Comparison of ENCODE assay signal across 8 cellular contexts in genomic region chr1:25204797-25205441, GRCh38. TPM values are rescaled to one million over a fixed set of nuclear protein-coding genes. Genes with fewer than 3 reads are reported as not detected.
DNase-seq lines count a peak whose midpoint lies in the region; ATAC-seq and TF ChIP-seq lines count a peak whose summit lies in the region.

No MANE protein-coding gene starts in this region.

- no peak overlapping the region for H3K9ac ChIP-seq in PC-3 (ENCODE audit: low read length)

- H3K27ac Mint-ChIP-seq in chondrocyte (ENCODE audit: unreplicated experiment) = no peak overlapping the region
- no peak overlapping the region for H3K27ac Mint-ChIP-seq in activated CD8-positive, alpha-beta memory T cell treated with anti-CD3 and anti-CD28 coated beads, Interleukin-2, amount 10 ng/mL, durations not matched to agents 7 days and 5 days

- H3K4me1 ChIP-seq in PC-3 (ENCODE audit: insufficient read depth, low read length) (no peaks in the 10 kb centered on the region), left lung (no peaks in the 10 kb centered on the region), uterus (no peaks in the 10 kb centered on the region)

- H3K9me2 ChIP-seq in PC-3 (replicated peaks; ENCODE audit: low read length) = no peaks in the 10 kb centered on the region

- H3K9me3 ChIP-seq in PC-3 (ENCODE audit: low read length) (no peaks in the 10 kb centered on the region), left lung (no peaks in the 10 kb centered on the region), uterus (no peaks in the 10 kb centered on the region)

- no peak overlapping the region for H2AFZ ChIP-seq in PC-3 (ENCODE audit: low read length)

- H3K27ac ChIP-seq in PC-3 (ENCODE audit: low read length) = no peak overlapping the region
- no peak overlapping the region for H3K27ac ChIP-seq in left lung
- no peak overlapping the region for H3K27ac ChIP-seq in uterus

- H3K9me3 Mint-ChIP-seq in chondrocyte (ENCODE audit: low read depth) = no peaks in the 10 kb centered on the region
- no peaks in the 10 kb centered on the region for H3K9me3 Mint-ChIP-seq in activated CD8-positive, alpha-beta memory T cell treated with anti-CD3 and anti-CD28 coated beads, Interleukin-2, amount 10 ng/mL, durations not matched to agents 7 days and 5 days (ENCODE audit: low read depth)

- DNase-seq in DMS79 treated with DMSO at 0.1 percent for 48 hours (lab: John Stamatoyannopoulos, UW) (peak; percentile 78), HT1080 (ENCODE audit: low read depth) (peak; percentile 41), PC-3 (peak; percentile 65), chondrocyte (ENCODE audit: low spot score) (no peak), left lung (no peak), uterus (no peak)
- no peak for DNase-seq in activated CD8-positive, alpha-beta memory T cell treated with anti-CD3 and anti-CD28 coated beads, Interleukin-2, amount 10 ng/mL, durations not matched to agents 7 days and 5 days

- no peaks in the 10 kb centered on the region for H4K20me1 ChIP-seq in PC-3 (ENCODE audit: low read length)

- BruUV-seq in PC-3 (replicated peaks; lab: Mats Ljungman, UMichigan) = no TSS peak

- H3K4me3 ChIP-seq in PC-3 (ENCODE audit: low read length) (no peak overlapping the region), left lung (no peak overlapping the region), uterus (no peak overlapping the region)

- ATAC-seq in PC-3 (no peak), left lung (peak; percentile 88), GM21381 (IDR thresholded peaks at IDR 0.05; ENCODE audit: unreplicated experiment) (no peak)
- no peak for ATAC-seq in activated CD8-positive, alpha-beta memory T cell treated with anti-CD3 and anti-CD28 coated beads, Interleukin-2, amount 10 ng/mL, durations not matched to agents 7 days and 5 days

- H3F3A ChIP-seq in PC-3 (ENCODE audit: low read length, unreplicated experiment) = no peaks in the 10 kb centered on the region

- TF ChIP-seq CTCF in PC-3 (conservative IDR thresholded peaks at IDR 0.05; ENCODE audit: low read depth, low read length) (peak; percentile 78), chondrocyte (IDR thresholded peaks at IDR 0.05) (peak; percentile 90), left lung (IDR thresholded peaks at IDR 0.05) (peak; percentile 75 to 84), uterus (IDR thresholded peaks at IDR 0.05) (peak; percentile 36 to 68 (median 63))

- H3K4me2 ChIP-seq in PC-3 (ENCODE audit: low read length) = no peak overlapping the region

- intact Hi-C loops in PC-3 (cut with micrococcal nuclease) = loop anchor here (2.0 kb wide), 1 partner anchor 88 kb away; no protein-coding TSS in a partner anchor
- intact Hi-C loops in left lung (cut with DNase I) = no loop called here
- intact Hi-C loops in uterus (cut with DNase I; ENCODE audit: low total_unique reads) = no loop called here

- CTCF ChIA-PET in PC-3 (lab: Charles Lee) = interaction anchor here (0.6 kb wide), 1 partner anchor 32 kb away, joined by 3 read pairs; no protein-coding TSS in a partner anchor
- CTCF ChIA-PET in activated CD8-positive, alpha-beta memory T cell treated with anti-CD3 and anti-CD28 coated beads, Interleukin-2, amount 10 ng/mL, durations not matched to agents 7 days and 5 days (lab: Charles Lee) = interaction anchor here (0.7 to 6.0 kb wide), 23 partner anchors 9 to 595 kb away, joined by 3 to 65 read pairs (median 4); partner anchors contain the start of gene SYF2

- H3K4me3 Mint-ChIP-seq in chondrocyte (ENCODE audit: unreplicated experiment) = no peak overlapping the region
- no peak overlapping the region for H3K4me3 Mint-ChIP-seq in activated CD8-positive, alpha-beta memory T cell treated with anti-CD3 and anti-CD28 coated beads, Interleukin-2, amount 10 ng/mL, durations not matched to agents 7 days and 5 days

- H3K27me3 Mint-ChIP-seq in chondrocyte (ENCODE audit: low read depth) = peaks cover 13% of the 10 kb centered on the region
- H3K27me3 Mint-ChIP-seq in activated CD8-positive, alpha-beta memory T cell treated with anti-CD3 and anti-CD28 coated beads, Interleukin-2, amount 10 ng/mL, durations not matched to agents 7 days and 5 days = peaks cover 45% of the 10 kb centered on the region

- no peaks in the 10 kb centered on the region for H3K36me3 Mint-ChIP-seq in chondrocyte (ENCODE audit: low read depth)
- no peaks in the 10 kb centered on the region for H3K36me3 Mint-ChIP-seq in activated CD8-positive, alpha-beta memory T cell treated with anti-CD3 and anti-CD28 coated beads, Interleukin-2, amount 10 ng/mL, durations not matched to agents 7 days and 5 days

- H3K79me2 ChIP-seq in PC-3 (ENCODE audit: low read length) = no peaks in the 10 kb centered on the region

- TF ChIP-seq POLR2A in uterus (IDR thresholded peaks at IDR 0.05) = no peak

- peaks cover 5% of the 10 kb centered on the region for H3K4me1 Mint-ChIP-seq in chondrocyte (ENCODE audit: low read depth)
- no peaks in the 10 kb centered on the region for H3K4me1 Mint-ChIP-seq in activated CD8-positive, alpha-beta memory T cell treated with anti-CD3 and anti-CD28 coated beads, Interleukin-2, amount 10 ng/mL, durations not matched to agents 7 days and 5 days

- H3K27me3 ChIP-seq in PC-3 (ENCODE audit: low read length) = 0 out of 2 replicates have a peak, but pooled peaks cover 2% of the 10 kb centered on the region
- no peaks in the 10 kb centered on the region for H3K27me3 ChIP-seq in left lung
- no peaks in the 10 kb centered on the region for H3K27me3 ChIP-seq in uterus

- POLR2A ChIA-PET in PC-3 (lab: Charles Lee; ENCODE audit: unreplicated experiment) = no interaction called here

- H3K36me3 ChIP-seq in PC-3 (ENCODE audit: low read depth, low read length) (no peaks in the 10 kb centered on the region), left lung (no peaks in the 10 kb centered on the region), uterus (no peaks in the 10 kb centered on the region)

RNA-seq across cellular contexts. Expression of gene SYF2, which starts 27.4 kb away (rescaled TPM):
- 49.1 and 51.1 TPM in 2 replicates for total RNA-seq in HT1080 (2014; rRNA removed; shearing (Covaris generic))
- 68.8 and 74.7 TPM in 2 replicates for polyA plus RNA-seq in HT1080 (2015; cell fraction: cytosol; rRNA removed)
- 41.3 and 43.1 TPM in 2 replicates for polyA plus RNA-seq in HT1080 (2015; cell fraction: nucleus; rRNA removed)
- total RNA-seq in PC-3 (2014; rRNA removed) (29.8 and 31.0 TPM in 2 replicates), chondrocyte (23.2 to 25.9 TPM (median 24.3 TPM) in 3 replicates), left lung (10 to 100 TPM; 29.1 to 29.3 TPM), uterus (10 to 100 TPM; 45.3 to 52.1 (median 47.9) TPM)
- 10 to 100 TPM; 33.0 to 33.8 TPM for total RNA-seq in activated CD8-positive, alpha-beta memory T cell treated with anti-CD3 and anti-CD28 coated beads, Interleukin-2, amount 10 ng/mL, durations not matched to agents 7 days and 5 days

RNA-seq across cellular contexts. Expression of gene RSRP1, which starts 42.3 kb away (rescaled TPM):
- 32.5 and 33.8 TPM in 2 replicates for total RNA-seq in HT1080 (2014; rRNA removed; shearing (Covaris generic))
- polyA plus RNA-seq in HT1080 (2015; cell fraction: cytosol; rRNA removed) = 12.0 and 15.2 TPM in 2 replicates
- polyA plus RNA-seq in HT1080 (2015; cell fraction: nucleus; rRNA removed) = 259 and 333 TPM in 2 replicates
- total RNA-seq in PC-3 (2014; rRNA removed) (46.8 and 49.4 TPM in 2 replicates), chondrocyte (68.5 to 96.7 TPM (median 76.4 TPM) in 3 replicates), left lung (100 to 1,000 TPM; 113 to 114 TPM), uterus (100 to 1,000 TPM; 103 to 232 (median 141) TPM)
- total RNA-seq in activated CD8-positive, alpha-beta memory T cell treated with anti-CD3 and anti-CD28 coated beads, Interleukin-2, amount 10 ng/mL, durations not matched to agents 7 days and 5 days = 100 to 1,000 TPM; 160 to 240 TPM

Comparison
In these comparisons a context has a peak if more than half of its experiments do, and no peak if none do; other contexts are left out.
1. DNase-seq: peak in DMS79 treated with DMSO at 0.1 percent for 48 hours (single experiment), HT1080 (single experiment) and PC-3 (single experiment); none in chondrocyte (single experiment), left lung (0 of 2), uterus (0 of 2) and activated CD8-positive, alpha-beta memory T cell treated with anti-CD3 and anti-CD28 coated beads, Interleukin-2, amount 10 ng/mL, durations not matched to agents 7 days and 5 days (single experiment).
2. Peak in every context shown above with its lines, with median percentiles within 50 percentile points of each other: CTCF ChIP-seq.